ENCODE assay signal across 8 cellular contexts in the genomic region with DNA sequence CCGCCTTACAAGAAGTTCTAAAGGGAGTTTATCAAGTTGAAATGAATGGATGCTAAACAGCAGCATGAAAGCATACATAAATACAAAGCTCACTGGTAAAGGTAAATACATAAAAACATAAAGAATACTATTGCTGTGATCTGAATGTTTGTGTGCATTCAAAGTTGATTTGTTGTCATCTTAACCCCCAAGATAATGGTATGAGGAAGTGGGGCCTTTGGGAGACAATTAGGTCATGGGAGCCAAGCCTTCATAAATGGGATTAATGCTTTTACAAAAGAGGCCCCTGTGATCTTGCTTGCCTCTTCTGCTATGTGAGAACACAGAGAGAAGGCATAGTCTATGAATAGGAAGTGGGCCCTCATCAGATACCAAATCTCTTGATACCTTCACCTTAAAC.
"Had no signal": no experiment of that assay in that cellular context is flagged by ENCODE, and none has a peak within 500 bp of the region (broad histone marks: within the 10 kb centered on the region; RNA-seq: fewer than 3 reads in every experiment).

No MANE protein-coding gene starts in this region.

- H3K9ac ChIP-seq: GM23248 had no signal

- ATAC-seq: HCT116, HepG2 had no signal

- H3K4me3 ChIP-seq: GM23248, HAP-1 had no signal

- H3K9me3 ChIP-seq: HAP-1 had no signal

- DNase-seq: GM23248, GOT3, H7, HFFc6 had no signal

- H3K36me3 ChIP-seq: HAP-1 had no signal

- H3K27ac ChIP-seq: GM23248, HL-60 had no signal

- H2AFZ ChIP-seq: GM23248 had no signal

- FAIRE-seq: HepG2 had no signal

- H3K4me1 ChIP-seq: HAP-1 had no signal
